Comparison of ENCODE assay signal across 27 cellular contexts in genomic region chr5:84028093-84028492, GRCh38.
DNase-seq lines count a peak whose midpoint lies in the region; ATAC-seq and TF ChIP-seq lines count a peak whose summit lies in the region.
"Had no signal": no experiment of that assay in that cellular context is flagged by ENCODE, and none has a peak within 500 bp of the region (broad histone marks: within the 10 kb centered on the region; RNA-seq: fewer than 3 reads in every experiment).

No MANE protein-coding gene starts in this region.

- H3K36me3 Mint-ChIP-seq in HFFc6 (ENCODE audit: low read depth), result peaks cover 7% of the 10 kb centered on the region; the same call in 1 of the 2 replicates
- no peaks in the 10 kb centered on the region for H3K36me3 Mint-ChIP-seq in activated naive CD4-positive, alpha-beta T cell treated with anti-CD3 and anti-CD28 coated beads, Interleukin-2, amount 50 U/mL, for 72 hours
- H3K36me3 Mint-ChIP-seq: activated naive CD8-positive, alpha-beta T cell treated with anti-CD3 and anti-CD28 coated beads for 36 hours; brain; IgD-negative memory B cell; immature natural killer cell had no signal

- no peak overlapping the region for H3K4me3 Mint-ChIP-seq in HFFc6
- H3K4me3 Mint-ChIP-seq: activated naive CD8-positive, alpha-beta T cell treated with anti-CD3 and anti-CD28 coated beads for 36 hours; brain; GM23338; IgD-negative memory B cell; immature natural killer cell; nephron progenitor cell; WTC11 had no signal

- intact Hi-C loops in stomach (cut with DNase I; ENCODE audit: low total_unique reads), result no loop called here

- peak overlapping the region; percentile 40 for H3K4me2 ChIP-seq in skeletal muscle satellite cell (ENCODE audit: low read length)
- H3K4me2 ChIP-seq: GM23338 had no signal

- H3K27ac Mint-ChIP-seq in HFFc6, result peak overlapping the region; percentile 6; the same call in 1 of the 2 replicates
- no peak overlapping the region for H3K27ac Mint-ChIP-seq in activated naive CD4-positive, alpha-beta T cell treated with anti-CD3 and anti-CD28 coated beads, Interleukin-2, amount 50 U/mL, for 72 hours
- H3K27ac Mint-ChIP-seq: activated naive CD8-positive, alpha-beta T cell treated with anti-CD3 and anti-CD28 coated beads for 36 hours; brain; GM23338; IgD-negative memory B cell; immature natural killer cell; nephron progenitor cell; progenitor cell of endocrine pancreas; WTC11 had no signal

- no peak for ATAC-seq in activated naive CD4-positive, alpha-beta T cell treated with anti-CD3 and anti-CD28 coated beads, Interleukin-2, amount 50 U/mL, for 72 hours
- ATAC-seq in GM21529 (IDR thresholded peaks at IDR 0.05; ENCODE audit: unreplicated experiment), result no peak
- ATAC-seq: GM23338, left ventricle myocardium superior, WTC11 had no signal

- no peak for DNase-seq in HFFc6
- DNase-seq in amniotic epithelial cell (ENCODE audit: low read depth), result peak; percentile 63
- DNase-seq in fibroblast of the aortic adventitia (ENCODE audit: low read depth), result peak; percentile 30
- no peak for DNase-seq in activated naive CD4-positive, alpha-beta T cell treated with anti-CD3 and anti-CD28 coated beads, Interleukin-2, amount 50 U/mL, for 72 hours (ENCODE audit: low spot score in 2 of 2)
- DNase-seq in stomach, result no peak
- DNase-seq: activated naive CD8-positive, alpha-beta T cell treated with anti-CD3 and anti-CD28 coated beads for 36 hours; BE2C; colonic mucosa; DND-41; immature natural killer cell; left ventricle myocardium superior; MG63; midbrain; NCI-H1417 treated with DMSO at 0.1 percent for 48 hours; NCI-H524 treated with DMSO at 0.1 percent for 48 hours; nephron progenitor cell; small intestine; stimulated activated CD4-positive, alpha-beta T cell treated with anti-CD3 and anti-CD28 coated beads, Interleukin-2, amount 100 ng/mL, for 24 hours; stimulated activated naive CD4-positive, alpha-beta T cell had no signal

- no peak overlapping the region for H3K27ac ChIP-seq in stomach
- H3K27ac ChIP-seq: colonic mucosa, RWPE1 had no signal

- H3K4me3 ChIP-seq in fibroblast of the aortic adventitia (ENCODE audit: low read depth, low read length) (no peak overlapping the region), skeletal muscle satellite cell (ENCODE audit: low read length) (no peak overlapping the region), stomach (no peak overlapping the region)
- H3K4me3 ChIP-seq: colonic mucosa, GM23338, MG63 had no signal

- peaks cover 17% of the 10 kb centered on the region for H3K4me1 ChIP-seq in skeletal muscle satellite cell (ENCODE audit: control insufficient read depth, insufficient read depth, low read length)
- H3K4me1 ChIP-seq in stomach, result no peaks in the 10 kb centered on the region
- H3K4me1 ChIP-seq: colonic mucosa had no signal

- H3K4me1 Mint-ChIP-seq in HFFc6 (ENCODE audit: low read depth), result peaks cover 22% of the 10 kb centered on the region; the same call in 1 of the 2 replicates
- H3K4me1 Mint-ChIP-seq: activated naive CD8-positive, alpha-beta T cell treated with anti-CD3 and anti-CD28 coated beads for 36 hours; brain; GM23338; IgD-negative memory B cell; immature natural killer cell; nephron progenitor cell; WTC11 had no signal

- no peaks in the 10 kb centered on the region for H3K36me3 ChIP-seq in skeletal muscle satellite cell (ENCODE audit: insufficient read depth, low read length)
- no peaks in the 10 kb centered on the region for H3K36me3 ChIP-seq in stomach
- H3K36me3 ChIP-seq: BE2C, colonic mucosa, MG63 had no signal

- no peak for TF ChIP-seq POLR2A in stomach (IDR thresholded peaks at IDR 0.05)

- H3K9me3 ChIP-seq in skeletal muscle satellite cell (replicated peaks; ENCODE audit: low read length), result no peaks in the 10 kb centered on the region
- H3K9me3 ChIP-seq in stomach, result no peaks in the 10 kb centered on the region
- H3K9me3 ChIP-seq: BE2C, colonic mucosa, MG63 had no signal

- no peak for TF ChIP-seq CTCF in HFFc6 (IDR thresholded peaks at IDR 0.05)
- no peak for TF ChIP-seq CTCF in fibroblast of the aortic adventitia (IDR thresholded peaks at IDR 0.05; ENCODE audit: insufficient read depth, low read length)
- TF ChIP-seq CTCF in stomach (IDR thresholded peaks at IDR 0.05), result no peak

- 0 out of 2 replicates have a peak, but pooled peaks cover 2% of the 10 kb centered on the region for H3K27me3 Mint-ChIP-seq in HFFc6 (ENCODE audit: insufficient read depth)
- H3K27me3 Mint-ChIP-seq: activated naive CD8-positive, alpha-beta T cell treated with anti-CD3 and anti-CD28 coated beads for 36 hours; brain; IgD-negative memory B cell; progenitor cell of endocrine pancreas had no signal

- peaks cover 22% of the 10 kb centered on the region for H3K9me3 Mint-ChIP-seq in HFFc6
- H3K9me3 Mint-ChIP-seq in activated naive CD4-positive, alpha-beta T cell treated with anti-CD3 and anti-CD28 coated beads, Interleukin-2, amount 50 U/mL, for 72 hours, result peaks cover 9 to 14% of the 10 kb centered on the region in 2 donors

- 72 to 90% (median 85%) methylated on average over 4 of the region's 4 CpGs for WGBS in stomach, 5 donors

- no peaks in the 10 kb centered on the region for H3K27me3 ChIP-seq in skeletal muscle satellite cell (ENCODE audit: control insufficient read depth, insufficient read depth, low read length)
- H3K27me3 ChIP-seq in stomach, result no peaks in the 10 kb centered on the region
- H3K27me3 ChIP-seq: BE2C, colonic mucosa, MG63 had no signal

- no peak for TF ChIP-seq EP300 in stomach (IDR thresholded peaks at IDR 0.05)

- no peak overlapping the region for H3K9ac ChIP-seq in skeletal muscle satellite cell (ENCODE audit: low read depth, low read length)

Comparison
In these comparisons a context has a peak if more than half of its experiments do, and no peak if none do; other contexts are left out.
1. DNase-seq: peak in amniotic epithelial cell (single experiment) and fibroblast of the aortic adventitia (single experiment); none in HFFc6 (single experiment), activated naive CD4-positive, alpha-beta T cell treated with anti-CD3 and anti-CD28 coated beads, Interleukin-2, amount 50 U/mL, for 72 hours (0 of 2) and stomach (single experiment).